1 cellular context compared by ENCODE assay signal in the genomic region with DNA sequence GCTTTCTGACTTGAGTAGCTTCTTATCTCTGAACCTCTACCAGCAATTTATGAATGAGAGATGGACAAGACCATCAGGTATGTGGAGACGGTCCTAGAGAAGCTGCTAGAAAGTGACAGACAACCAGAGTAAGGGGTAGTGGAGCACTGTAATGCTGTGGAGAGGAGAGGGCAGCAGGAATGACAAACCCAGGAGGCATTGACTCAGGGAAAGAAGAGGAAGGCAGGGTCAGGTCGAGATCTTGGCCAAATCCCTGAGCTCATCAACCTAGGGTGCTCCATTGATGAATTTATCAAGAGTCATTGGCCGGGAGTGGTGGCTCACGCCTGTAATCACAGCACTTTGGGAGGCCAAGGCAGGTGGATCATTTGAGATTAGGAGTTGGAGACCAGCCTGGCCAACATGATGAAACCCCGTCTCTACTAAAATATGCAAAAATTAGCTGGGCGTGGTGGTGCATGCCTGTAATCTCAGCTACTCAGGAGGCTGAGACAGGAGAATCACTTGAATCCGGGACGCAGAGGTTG.
TF ChIP-seq lines count a peak whose summit lies in the region.

No MANE protein-coding gene starts in this region.

TF ChIP-seq in K562, 482 proteins besides CTCF, POLR2A, EP300 and RAD21:
- TF ChIP-seq TBP (optimal IDR thresholded peaks at IDR 0.05; ENCODE audit: low read depth, low read length) (peak; percentile 22), CBFA2T3 (IDR thresholded peaks at IDR 0.05) (peak; percentile 44), KDM1A (IDR thresholded peaks at IDR 0.05) (peak; percentile 54 to 60)
TF ChIP-seq in K562: peak in this region for 3; not testable (repeated sequence) for 479.
